8 cellular contexts compared by ENCODE assay signal in the genomic region with DNA sequence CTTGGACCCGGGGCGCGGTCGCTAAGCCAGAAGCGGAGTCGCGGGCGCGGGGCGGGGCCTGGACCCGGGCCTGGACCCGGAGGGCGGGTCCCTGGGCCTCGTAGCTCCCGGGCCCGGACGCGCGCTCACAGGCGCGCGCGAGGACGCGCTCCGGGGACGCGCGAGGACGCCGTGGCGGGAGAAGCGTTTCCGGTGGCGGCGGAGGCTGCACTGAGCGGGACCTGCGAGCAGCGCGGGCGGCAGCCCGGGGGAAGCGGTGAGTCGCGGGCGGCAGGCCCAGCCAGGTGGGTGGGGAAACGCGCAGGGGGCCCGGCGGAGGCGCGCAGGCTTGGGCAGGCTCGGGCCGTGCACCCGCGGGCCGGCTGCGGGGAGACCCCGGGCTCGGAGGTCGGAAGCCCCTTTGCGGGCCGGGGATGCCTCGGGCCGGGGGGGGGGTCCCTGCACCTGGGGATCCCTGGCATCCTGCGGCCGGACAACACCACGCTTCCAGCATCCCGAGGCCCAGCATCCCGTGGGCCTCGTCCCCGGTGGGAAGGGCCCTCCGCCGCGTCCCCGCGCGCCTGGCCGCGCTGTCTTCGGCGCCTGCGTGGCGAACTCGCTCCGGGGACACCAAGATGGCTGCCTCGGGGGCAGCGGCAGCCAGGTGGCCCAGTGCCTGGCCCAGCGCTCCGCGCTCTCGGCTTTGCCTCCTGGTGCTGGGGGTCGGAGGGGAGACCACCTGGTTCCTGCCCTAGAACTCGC. TPM values are rescaled to one million over a fixed set of nuclear protein-coding genes. Genes with fewer than 3 reads are reported as not detected.
DNase-seq lines count a peak whose midpoint lies in the region; ATAC-seq and TF ChIP-seq lines count a peak whose summit lies in the region.

A gene with protein sequence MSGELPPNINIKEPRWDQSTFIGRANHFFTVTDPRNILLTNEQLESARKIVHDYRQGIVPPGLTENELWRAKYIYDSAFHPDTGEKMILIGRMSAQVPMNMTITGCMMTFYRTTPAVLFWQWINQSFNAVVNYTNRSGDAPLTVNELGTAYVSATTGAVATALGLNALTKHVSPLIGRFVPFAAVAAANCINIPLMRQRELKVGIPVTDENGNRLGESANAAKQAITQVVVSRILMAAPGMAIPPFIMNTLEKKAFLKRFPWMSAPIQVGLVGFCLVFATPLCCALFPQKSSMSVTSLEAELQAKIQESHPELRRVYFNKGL (plus strand): TSS at position 177 of the 741 bp plus-strand sequence. CDS start 13,544 bp downstream, outside the sequence.

- WGBS in right lobe of liver (ENCODE audit: insufficient coverage, low coverage, low lambda C conversion rate, missing lambda C conversion rate): 0% methylated on average over 5 of the region's 94 CpGs

- peak within 1 kb of the TSS; percentile 81 for H3K4me3 ChIP-seq in AG09309 (ENCODE audit: control insufficient read depth, low read depth, low read length)
- H3K4me3 ChIP-seq in right lobe of liver: peak within 1 kb of the TSS; percentile 73 to 82 (median 74)

- DNase-seq in AG09309 (ENCODE audit: low read depth) (no peak), NCI-H446 (lab: John Stamatoyannopoulos, UW) (peak; percentile 59 to 86), dermis microvascular lymphatic vessel endothelial cell (ENCODE audit: low read depth in 2 of 2) (peak; percentile 30 to 68), right lobe of liver (peak; percentile 84 to 93 (median 91))
- peak; percentile 68 for DNase-seq in activated CD4-positive, alpha-beta T cell treated with anti-CD3 and anti-CD28 coated beads, Interleukin-2, amount 50 U/mL, for 1 hour
- peak; percentile 82 to 86 for DNase-seq in stimulated activated CD4-positive, alpha-beta T cell treated with anti-CD3 and anti-CD28 coated beads, Interleukin-4, amount 100 ng/mL, for 4 hours

- TF ChIP-seq POLR2A in right lobe of liver (IDR thresholded peaks at IDR 0.05): peak; percentile 80

- no peaks in the 10 kb centered on the region for H3K27me3 ChIP-seq in right lobe of liver

- ATAC-seq in GM18867 (IDR thresholded peaks at IDR 0.05; ENCODE audit: unreplicated experiment) (peak; percentile 91), HG03097 (IDR thresholded peaks at IDR 0.05; ENCODE audit: low FRiP score, unreplicated experiment) (peak; percentile 91), right lobe of liver (peak; percentile 80 to 90 (median 82))

- intact Hi-C loops in right lobe of liver (cut with DNase I): no loop called here

- H3K9me3 ChIP-seq in right lobe of liver: no peaks in the 10 kb centered on the region

- H3K4me1 ChIP-seq in right lobe of liver: peaks cover 0 to 59% (median 31%) of the 10 kb centered on the region in 4 donors

- peak within 1 kb of the TSS; percentile 85 to 97 (median 91) for H3K27ac ChIP-seq in right lobe of liver

- peaks cover 0 to 4% (median 0%) of the 10 kb centered on the region in 4 donors for H3K36me3 ChIP-seq in right lobe of liver

- no peak for TF ChIP-seq CTCF in AG09309 (IDR thresholded peaks at IDR 0.05; ENCODE audit: control insufficient read depth, insufficient read depth, low read depth, low read length, missing control alignments)
- TF ChIP-seq CTCF in right lobe of liver (IDR thresholded peaks at IDR 0.05): no peak

RNA-seq across cellular contexts. Expression of the gene that starts here (rescaled TPM):
- total RNA-seq in dermis microvascular lymphatic vessel endothelial cell (67.4 and 71.8 TPM in 2 replicates), right lobe of liver (100 to 1,000 TPM in 2 of 6 experiments, 10 to 100 TPM in 4; 58.9 to 123 (median 89.1) TPM)
